Comparison of ENCODE assay signal across 8 cellular contexts in the genomic region with DNA sequence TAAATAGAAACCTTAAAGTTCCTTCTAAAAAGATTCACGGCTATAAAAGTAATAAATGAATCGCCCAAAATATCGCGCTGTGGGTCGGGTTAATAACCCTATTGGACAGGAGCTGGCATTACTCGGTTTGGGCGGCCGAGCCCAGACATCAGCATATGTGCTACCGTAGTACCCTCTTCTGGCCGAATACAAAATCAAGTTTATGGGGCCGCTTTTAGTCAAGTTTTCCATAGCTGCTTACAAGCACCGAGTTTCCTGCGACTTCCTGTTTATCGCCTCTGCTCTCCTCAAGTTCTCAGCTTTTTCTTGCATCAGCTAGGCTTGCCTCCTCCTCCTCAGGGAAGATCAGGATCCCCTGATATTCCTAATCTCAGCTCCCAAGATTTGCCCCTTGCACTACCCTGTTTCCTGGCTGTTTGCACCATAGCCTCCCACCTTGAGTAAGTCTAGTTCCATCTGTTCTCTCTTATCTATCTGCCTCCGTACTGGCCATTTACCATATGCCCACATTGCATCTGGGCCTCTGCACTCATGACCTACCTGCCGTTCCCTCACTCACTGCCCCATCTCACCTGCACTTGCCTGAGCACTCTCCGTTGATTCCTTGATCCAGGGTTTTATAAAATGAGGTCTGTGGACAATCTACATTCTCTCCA. TPM values are rescaled to one million over a fixed set of nuclear protein-coding genes. Genes with fewer than 3 reads are reported as not detected.
DNase-seq lines count a peak whose midpoint lies in the region; ATAC-seq and TF ChIP-seq lines count a peak whose summit lies in the region.

No MANE protein-coding gene starts in this region.

- no peak overlapping the region for H3K27ac ChIP-seq in liver (ENCODE audit: low read depth in 1 of 2, low read length in 2 of 2)

- H3K9ac ChIP-seq in liver (ENCODE audit: low read depth in 1 of 2, low read length in 2 of 2): no peak overlapping the region

- peak; percentile 59 to 60 for TF ChIP-seq RAD21 in liver (IDR thresholded peaks at IDR 0.05)

- H3K9me3 ChIP-seq in liver (ENCODE audit: control insufficient read depth in 4 of 4, low read length in 3 of 4): no peaks in the 10 kb centered on the region

- no peaks in the 10 kb centered on the region for H3K4me1 ChIP-seq in liver (ENCODE audit: control insufficient read depth in 4 of 4, insufficient read depth in 4 of 4, low read length in 3 of 4)

- no peak overlapping the region for H3K4me3 ChIP-seq in liver (ENCODE audit: low read depth in 1 of 3, low read length in 3 of 3)

- H3K27me3 ChIP-seq in liver (ENCODE audit: control insufficient read depth in 4 of 4, insufficient read depth in 4 of 4, low read length in 3 of 4): no peaks in the 10 kb centered on the region

- 70% methylated on average over 17 of the region's 17 CpGs for WGBS in liver

- DNase-seq in AG08396 (ENCODE audit: low spot score) (peak; percentile 38), NCI-H82 (lab: John Stamatoyannopoulos, UW) (peak; percentile 74), activated T-cell treated with anti-CD3 and anti-CD28 coated beads for 48 hours (ENCODE audit: low read depth) (peak; percentile 30), NCI-H2227 treated with DMSO at 0.1 percent for 48 hours (lab: John Stamatoyannopoulos, UW) (no peak), C1 segment of cervical spinal cord (lab: John Stamatoyannopoulos, UW) (no peak)

- ATAC-seq in GM18520 (IDR thresholded peaks at IDR 0.05; ENCODE audit: unreplicated experiment) (peak; percentile 70), HG02938 (IDR thresholded peaks at IDR 0.05; ENCODE audit: unreplicated experiment) (peak; percentile 75)

- peaks cover 0 to 2% (median 0%) of the 10 kb centered on the region in 4 donors for H3K36me3 ChIP-seq in liver (ENCODE audit: control insufficient read depth in 4 of 4, insufficient read depth in 3 of 4, low read depth in 1 of 4, low read length in 3 of 4)

- TF ChIP-seq CTCF in liver (IDR thresholded peaks at IDR 0.05; ENCODE audit: low read depth, low read length, missing input control): peak; percentile 22

TF ChIP-seq in liver, 16 proteins besides CTCF, POLR2A, EP300 and RAD21:
- no peak for TF ChIP-seq RXRA (IDR thresholded peaks at IDR 0.05)
- TF ChIP-seq EGR1 (IDR thresholded peaks at IDR 0.05; ENCODE audit: low read depth in 2 of 2): no peak
- peak in 1 of 2 donors; percentile 37 for TF ChIP-seq JUND (IDR thresholded peaks at IDR 0.05)
- no peak for TF ChIP-seq NR2F2 (IDR thresholded peaks at IDR 0.05)

RNA-seq across cellular contexts. Expression of a gene that starts 56.1 kb away (rescaled TPM):
- 10 to 100 TPM; 70.6 to 70.8 TPM for total RNA-seq in liver
- polyA plus RNA-seq in liver: 10 to 100 TPM; 15.3 to 18.5 TPM

Comparison
In these comparisons a context has a peak if more than half of its experiments do, and no peak if none do; other contexts are left out.
1. DNase-seq: peak in AG08396 (single experiment), NCI-H82 (single experiment) and activated T-cell treated with anti-CD3 and anti-CD28 coated beads for 48 hours (single experiment); none in NCI-H2227 treated with DMSO at 0.1 percent for 48 hours (single experiment) and C1 segment of cervical spinal cord (0 of 14).